15 cellular contexts compared by ENCODE assay signal in genomic region chr6:41489284-41489851, GRCh38. TPM values are rescaled to one million over a fixed set of nuclear protein-coding genes. Genes with fewer than 3 reads are reported as not detected.
DNase-seq lines count a peak whose midpoint lies in the region; TF ChIP-seq lines count a peak whose summit lies in the region.
"Had no signal": no experiment of that assay in that cellular context is flagged by ENCODE, and none has a peak within 500 bp of the region (broad histone marks: within the 10 kb centered on the region; RNA-seq: fewer than 3 reads in every experiment).

No MANE protein-coding gene starts in this region.

- H3K9me3 ChIP-seq in BLaER1 treated with 17β-estradiol and CSF1 and Interleukin-3, amounts not matched to agents 10 nM and 100 nM (replicated peaks in 1 of 11) = no peaks in the 10 kb centered on the region
- H3K9me3 ChIP-seq in HUES6 (ENCODE audit: control insufficient read depth, insufficient read depth, low read depth, low read length) = no peaks in the 10 kb centered on the region

- CTCF ChIA-PET in Calu3 (lab: Charles Lee) = no interaction called here

- DNase-seq in chondrocyte (ENCODE audit: low spot score) = no peak
- no peak for DNase-seq in neural crest cell (ENCODE audit: low read depth, low spot score)
- no peak for DNase-seq in NCI-H1694 (lab: John Stamatoyannopoulos, UW)
- no peak for DNase-seq in AML-193 (lab: John Stamatoyannopoulos, UW)
- no peak for DNase-seq in Calu3
- no peak for DNase-seq in foreskin melanocyte
- DNase-seq: activated naive CD4-positive, alpha-beta T cell treated with anti-CD3 and anti-CD28 coated beads, Interleukin-2, amount 10 ng/mL, durations not matched to agents 7 days and 5 days; CD4-positive, CD25-positive, alpha-beta regulatory T cell; NCI-H446 treated with DMSO at 0.1 percent for 48 hours; stimulated activated CD4-positive, alpha-beta T cell treated with anti-CD3 and anti-CD28 coated beads, Interleukin-2, amount 100 ng/mL, for 48 hours; stimulated activated naive CD4-positive, alpha-beta T cell treated with Interleukin-2 at 50 U/mL for 16 hours had no signal

- H3K9me3 Mint-ChIP-seq in chondrocyte (ENCODE audit: low read depth) (no peaks in the 10 kb centered on the region), neural crest cell (no peaks in the 10 kb centered on the region), Calu3 (ENCODE audit: low read depth, unreplicated experiment) (no peaks in the 10 kb centered on the region)
- H3K9me3 Mint-ChIP-seq: activated naive CD4-positive, alpha-beta T cell treated with anti-CD3 and anti-CD28 coated beads, Interleukin-2, amount 10 ng/mL, durations not matched to agents 7 days and 5 days; CD4-positive, CD25-positive, alpha-beta regulatory T cell; central memory CD8-positive, alpha-beta T cell had no signal

- peaks cover 18 to 31% (median 25%) of the 10 kb centered on the region in 10 experiments for H3K4me1 ChIP-seq in BLaER1 treated with 17β-estradiol and CSF1 and Interleukin-3, amounts not matched to agents 10 nM and 100 nM
- peaks cover 57% of the 10 kb centered on the region for H3K4me1 ChIP-seq in HUES6 (ENCODE audit: control insufficient read depth, insufficient read depth, low read length)

- H4K20me1 ChIP-seq in BLaER1 treated with 17β-estradiol and CSF1 and Interleukin-3, amounts not matched to agents 10 nM and 100 nM = no peaks in the 10 kb centered on the region; a peak in 1 of 22 replicates

- no peak for TF ChIP-seq CTCF in chondrocyte (IDR thresholded peaks at IDR 0.05)
- no peak for TF ChIP-seq CTCF in neural crest cell (conservative IDR thresholded peaks at IDR 0.05)
- no peak for TF ChIP-seq CTCF in Calu3 (IDR thresholded peaks at IDR 0.05; ENCODE audit: unreplicated experiment)

- H3K4me3 Mint-ChIP-seq in chondrocyte (ENCODE audit: unreplicated experiment) (no peak overlapping the region), neural crest cell (peak overlapping the region; percentile 17), Calu3 (ENCODE audit: low read depth, unreplicated experiment) (no peak overlapping the region)
- H3K4me3 Mint-ChIP-seq: activated naive CD4-positive, alpha-beta T cell treated with anti-CD3 and anti-CD28 coated beads, Interleukin-2, amount 10 ng/mL, durations not matched to agents 7 days and 5 days; CD4-positive, CD25-positive, alpha-beta regulatory T cell; central memory CD8-positive, alpha-beta T cell had no signal

- intact Hi-C loops in Calu3 (cut with micrococcal nuclease; ENCODE audit: unreplicated experiment) = no loop called here

- H3K27me3 ChIP-seq in BLaER1 treated with 17β-estradiol and CSF1 and Interleukin-3, amounts not matched to agents 10 nM and 100 nM = peaks cover 0 to 2% (median 0%) of the 10 kb centered on the region in 11 experiments; a peak in 1 of 22 replicates
- H3K27me3 ChIP-seq in HUES6 (ENCODE audit: control insufficient read depth, insufficient read depth, low read length) = peaks cover 82% of the 10 kb centered on the region

- H3K27ac Mint-ChIP-seq in chondrocyte (ENCODE audit: unreplicated experiment) = peak overlapping the region; percentile 17
- H3K27ac Mint-ChIP-seq in neural crest cell (ENCODE audit: unreplicated experiment) = peak overlapping the region; percentile 8
- no peak overlapping the region for H3K27ac Mint-ChIP-seq in Calu3 (ENCODE audit: unreplicated experiment)
- H3K27ac Mint-ChIP-seq: activated naive CD4-positive, alpha-beta T cell treated with anti-CD3 and anti-CD28 coated beads, Interleukin-2, amount 10 ng/mL, durations not matched to agents 7 days and 5 days; CD4-positive, CD25-positive, alpha-beta regulatory T cell had no signal

- no peak overlapping the region for H3K4me3 ChIP-seq in BLaER1 treated with 17β-estradiol and CSF1 and Interleukin-3, amounts not matched to agents 10 nM and 100 nM
- H3K4me3 ChIP-seq in HUES6 (ENCODE audit: low read depth, low read length) = 0 out of 2 replicates have a peak overlapping the region, but pooled peaks have one; percentile 1

- H3K27ac ChIP-seq in BLaER1 treated with 17β-estradiol and CSF1 and Interleukin-3, amounts not matched to agents 10 nM and 100 nM = peak overlapping the region in 1 of 11 experiments; percentile 32; a peak in 2 of 22 replicates
- H3K27ac ChIP-seq in HUES6 (ENCODE audit: low read depth, low read length) = no peak overlapping the region
- H3K27ac ChIP-seq: RWPE1 had no signal

- H3K36me3 Mint-ChIP-seq in chondrocyte (ENCODE audit: low read depth) (no peaks in the 10 kb centered on the region), neural crest cell (ENCODE audit: low read depth) (no peaks in the 10 kb centered on the region), Calu3 (ENCODE audit: insufficient read depth, unreplicated experiment) (no peaks in the 10 kb centered on the region)
- H3K36me3 Mint-ChIP-seq: activated naive CD4-positive, alpha-beta T cell treated with anti-CD3 and anti-CD28 coated beads, Interleukin-2, amount 10 ng/mL, durations not matched to agents 7 days and 5 days; CD4-positive, CD25-positive, alpha-beta regulatory T cell had no signal

- BruUV-seq in Calu3 (replicated peaks; lab: Mats Ljungman, UMichigan) = no TSS peak

- H3K9ac ChIP-seq in BLaER1 treated with 17β-estradiol and CSF1 and Interleukin-3, amounts not matched to agents 10 nM and 100 nM = no peak overlapping the region
- H3K9ac ChIP-seq in HUES6 (ENCODE audit: low read length) = peak overlapping the region; percentile 1

- peaks cover 12% of the 10 kb centered on the region for H3K27me3 Mint-ChIP-seq in chondrocyte (ENCODE audit: low read depth)
- peaks cover 18% of the 10 kb centered on the region for H3K27me3 Mint-ChIP-seq in neural crest cell (ENCODE audit: low read depth)
- H3K27me3 Mint-ChIP-seq in Calu3 (ENCODE audit: unreplicated experiment) = peaks cover 78% of the 10 kb centered on the region

- H3K4me2 ChIP-seq in BLaER1 treated with 17β-estradiol and CSF1 and Interleukin-3, amounts not matched to agents 10 nM and 100 nM = peak overlapping the region; percentile 4 to 91 (median 38); a peak in 17 of 22 replicates

- H3K4me1 Mint-ChIP-seq in chondrocyte (ENCODE audit: low read depth) (peaks cover 17% of the 10 kb centered on the region), neural crest cell (peaks cover 68% of the 10 kb centered on the region), Calu3 (ENCODE audit: low read depth, unreplicated experiment) (peaks cover 10% of the 10 kb centered on the region)
- H3K4me1 Mint-ChIP-seq: activated naive CD4-positive, alpha-beta T cell treated with anti-CD3 and anti-CD28 coated beads, Interleukin-2, amount 10 ng/mL, durations not matched to agents 7 days and 5 days; CD4-positive, CD25-positive, alpha-beta regulatory T cell had no signal

- no peaks in the 10 kb centered on the region for H3K36me3 ChIP-seq in BLaER1 treated with 17β-estradiol and CSF1 and Interleukin-3, amounts not matched to agents 10 nM and 100 nM
- no peaks in the 10 kb centered on the region for H3K36me3 ChIP-seq in HUES6 (ENCODE audit: control insufficient read depth, insufficient read depth, low read length)

RNA-seq across cellular contexts. Expression of gene FOXP4, which starts 56.8 kb away (rescaled TPM):
- total RNA-seq in chondrocyte = 17.2 to 19.8 TPM (median 18.6 TPM) in 3 replicates
- total RNA-seq in neural crest cell = 57.9 and 62.4 TPM in 2 replicates
- 47.8 and 50.9 TPM in 2 replicates for total RNA-seq in Calu3 (2022)
